ENCODE assay signal across 19 cellular contexts in genomic region chr15:43275736-43276562, GRCh38. TPM values are rescaled to one million over a fixed set of nuclear protein-coding genes. Genes with fewer than 3 reads are reported as not detected.
DNase-seq lines count a peak whose midpoint lies in the region; ATAC-seq and TF ChIP-seq lines count a peak whose summit lies in the region.
"Had no signal": no experiment of that assay in that cellular context is flagged by ENCODE, and none has a peak within 500 bp of the region (broad histone marks: within the 10 kb centered on the region; RNA-seq: fewer than 3 reads in every experiment).

No MANE protein-coding gene starts in this region.

- H3K4me1 ChIP-seq in breast epithelium (no peaks in the 10 kb centered on the region), prostate gland (replicated peaks) (peaks cover 5% of the 10 kb centered on the region), vagina (no peaks in the 10 kb centered on the region)

- H3K27ac Mint-ChIP-seq in MCF 10A (ENCODE audit: low read depth, unreplicated experiment): no peak overlapping the region
- no peak overlapping the region for H3K27ac Mint-ChIP-seq in HFFc6
- H3K27ac Mint-ChIP-seq: B cell; CD4-positive, alpha-beta memory T cell had no signal

- peaks cover 6% of the 10 kb centered on the region for H3K4me1 Mint-ChIP-seq in MCF 10A (ENCODE audit: insufficient read depth, unreplicated experiment)
- peaks cover 7% of the 10 kb centered on the region for H3K4me1 Mint-ChIP-seq in HFFc6 (ENCODE audit: low read depth)

- no peak for ATAC-seq in GM19397 (IDR thresholded peaks at IDR 0.05; ENCODE audit: unreplicated experiment)
- ATAC-seq: K562 had no signal

- H3K4me3 Mint-ChIP-seq in MCF 10A (ENCODE audit: unreplicated experiment) (no peak overlapping the region), HFFc6 (no peak overlapping the region)
- H3K4me3 Mint-ChIP-seq: B cell; CD4-positive, alpha-beta memory T cell had no signal

- intact Hi-C loops in breast epithelium (cut with DNase I; ENCODE audit: low total_unique reads): loop anchor here (5.0 kb wide), 1 partner anchor 44 kb away; no protein-coding TSS in a partner anchor
- intact Hi-C loops in MCF 10A (cut with micrococcal nuclease): no loop called here
- intact Hi-C loops in prostate gland (cut with DNase I): no loop called here
- intact Hi-C loops in vagina (cut with DNase I): no loop called here

- peak overlapping the region; percentile 85 to 87 for H3K27ac ChIP-seq in breast epithelium
- H3K27ac ChIP-seq in prostate gland: no peak overlapping the region
- no peak overlapping the region for H3K27ac ChIP-seq in vagina
- H3K27ac ChIP-seq: 22Rv1 had no signal

- no peak for TF ChIP-seq CTCF in breast epithelium (IDR thresholded peaks at IDR 0.05)
- TF ChIP-seq CTCF in MCF 10A (IDR thresholded peaks at IDR 0.05; ENCODE audit: unreplicated experiment): no peak
- TF ChIP-seq CTCF in prostate gland (IDR thresholded peaks at IDR 0.05): no peak
- TF ChIP-seq CTCF in vagina (IDR thresholded peaks at IDR 0.05): no peak
- no peak for TF ChIP-seq CTCF in HFFc6 (IDR thresholded peaks at IDR 0.05)

- H3K4me3 ChIP-seq in breast epithelium (peak overlapping the region in 1 of 3 donors; percentile 16), prostate gland (no peak overlapping the region), vagina (no peak overlapping the region)
- H3K4me3 ChIP-seq: K562 had no signal

- peak in 1 of 2 donors; percentile 70 for DNase-seq in breast epithelium (ENCODE audit: low spot score in 2 of 2)
- no peak for DNase-seq in MCF 10A (ENCODE audit: unreplicated experiment)
- DNase-seq in foreskin melanocyte: peak; percentile 11
- peak; percentile 49 for DNase-seq in prostate gland (ENCODE audit: low spot score)
- DNase-seq in vagina (ENCODE audit: extremely low spot score in 2 of 2): peak; percentile 67 to 78
- DNase-seq in HFFc6: no peak
- no peak for DNase-seq in NCI-H748 (lab: John Stamatoyannopoulos, UW; ENCODE audit: unreplicated experiment)
- DNase-seq: CD4-positive, alpha-beta memory T cell; DMS53; EL; NCI-H1694 treated with DMSO at 0.1 percent for 48 hours; NCI-H82; SHP77 treated with DMSO at 0.1 percent for 48 hours had no signal

- BruUV-seq in MCF 10A (replicated peaks; lab: Mats Ljungman, UMichigan): no TSS peak

- no peaks in the 10 kb centered on the region for H3K9me3 Mint-ChIP-seq in MCF 10A (ENCODE audit: unreplicated experiment)
- peaks cover 7% of the 10 kb centered on the region for H3K9me3 Mint-ChIP-seq in HFFc6

- H3K27me3 Mint-ChIP-seq in MCF 10A (ENCODE audit: insufficient read depth, unreplicated experiment) (peaks cover 32% of the 10 kb centered on the region), HFFc6 (ENCODE audit: insufficient read depth) (peaks cover 65% of the 10 kb centered on the region)
- H3K27me3 Mint-ChIP-seq: B cell had no signal

- H3K36me3 Mint-ChIP-seq in MCF 10A (ENCODE audit: insufficient read depth, unreplicated experiment) (no peaks in the 10 kb centered on the region), HFFc6 (ENCODE audit: low read depth) (no peaks in the 10 kb centered on the region)
- H3K36me3 Mint-ChIP-seq: CD4-positive, alpha-beta memory T cell had no signal

- H3K9me3 ChIP-seq in breast epithelium (no peaks in the 10 kb centered on the region), prostate gland (no peaks in the 10 kb centered on the region), vagina (peaks cover 4% of the 10 kb centered on the region)

- H3K36me3 ChIP-seq in breast epithelium: no peaks in the 10 kb centered on the region
- H3K36me3 ChIP-seq in prostate gland: no peaks in the 10 kb centered on the region
- H3K36me3 ChIP-seq in vagina: no peaks in the 10 kb centered on the region

- WGBS in prostate gland: 40% methylated on average over 15 of the region's 15 CpGs

- CTCF ChIA-PET in MCF 10A (lab: Yijun Ruan, JAX): interaction anchor here (0.5 to 1.7 kb wide), 4 partner anchors 9 to 51 kb away, joined by 3 to 12 read pairs (median 4); no protein-coding TSS in a partner anchor

- TF ChIP-seq POLR2A in breast epithelium (IDR thresholded peaks at IDR 0.05) (no peak), prostate gland (IDR thresholded peaks at IDR 0.05) (no peak), vagina (IDR thresholded peaks at IDR 0.05) (no peak)

- POLR2A ChIA-PET in MCF 10A (lab: Yijun Ruan, JAX): interaction anchor here (0.7 to 2.0 kb wide), 4 partner anchors 16 to 888 kb away, joined by 3 to 9 read pairs (median 3); no protein-coding TSS in a partner anchor

- H3K27me3 ChIP-seq in breast epithelium (no peaks in the 10 kb centered on the region), prostate gland (replicated peaks; ENCODE audit: insufficient read depth) (no peaks in the 10 kb centered on the region), vagina (no peaks in the 10 kb centered on the region)

RNA-seq across cellular contexts. Expression of gene TGM5, which starts 9.2 kb away (rescaled TPM):
- total RNA-seq in breast epithelium (1 to 10 TPM; 1.6 to 3.1 (median 2.7) TPM), MCF 10A (2022) (0.12 TPM in 1 of 2 replicates, not detected in the other), prostate gland (10 to 100 TPM in 1 of 2 donors, 1 to 10 TPM in 1; 1.6 to 11.3 TPM), vagina (8.3 TPM)
- total RNA-seq in HFFc6 (2021; fragmentation: NEBNext Ultra II Directional; extraction: Animal tissue kit (Norgen Biotek cat#: 25700)): not detected
- total RNA-seq: CD4-positive, alpha-beta memory T cell; NCI-H460; RPMI7951 had no signal

RNA-seq across cellular contexts. Expression of gene TGM7, which starts 26.1 kb away (rescaled TPM):
- not detected for total RNA-seq in breast epithelium
- not detected in 2 replicates for total RNA-seq in MCF 10A (2022)
- 1 to 10 TPM in 1 of 2 donors, not detected in 1; 2.7 TPM for total RNA-seq in prostate gland
- not detected for total RNA-seq in vagina
- not detected for total RNA-seq in HFFc6 (2021; fragmentation: NEBNext Ultra II Directional; extraction: Animal tissue kit (Norgen Biotek cat#: 25700))
- total RNA-seq: B cell; CD4-positive, alpha-beta memory T cell; K562; NCI-H460; RPMI7951 had no signal

RNA-seq across cellular contexts. Expression of gene LCMT2, which starts 54.4 kb away (rescaled TPM):
- total RNA-seq in breast epithelium (1 to 10 TPM; 3.8 to 9.5 (median 6.6) TPM), MCF 10A (2022) (8.7 and 9.8 TPM in 2 replicates), prostate gland (1 to 10 TPM; 6.8 to 7.4 TPM), vagina (5.4 TPM)
- total RNA-seq in HFFc6 (2021; fragmentation: NEBNext Ultra II Directional; extraction: Animal tissue kit (Norgen Biotek cat#: 25700)): 1 to 10 TPM; 5.7 to 8.8 (median 6.5) TPM

RNA-seq across cellular contexts. Expression of gene EPB42, which starts 55.1 kb away (rescaled TPM):
- total RNA-seq in breast epithelium: 1 to 10 TPM in 1 of 3 donors, under 1 TPM in 1, not detected in 1; 0.29 to 1.9 TPM
- not detected in 2 replicates for total RNA-seq in MCF 10A (2022)
- 1 to 10 TPM in 1 of 2 donors, not detected in 1; 1.4 TPM for total RNA-seq in prostate gland
- not detected for total RNA-seq in vagina
- not detected for total RNA-seq in HFFc6 (2021; fragmentation: NEBNext Ultra II Directional; extraction: Animal tissue kit (Norgen Biotek cat#: 25700))
- total RNA-seq: B cell; CD4-positive, alpha-beta memory T cell; NCI-H460; RPMI7951 had no signal

Comparison
In these comparisons a context has a peak if more than half of its experiments do, and no peak if none do; other contexts are left out.
1. DNase-seq: peak in foreskin melanocyte (single experiment), prostate gland (single experiment) and vagina (2 of 2); none in MCF 10A (single experiment), HFFc6 (single experiment) and NCI-H748 (single experiment).
2. H3K27ac ChIP-seq: peak in breast epithelium (2 of 2); none in prostate gland (0 of 2) and vagina (single experiment).